ENCODE assay signal across 1 cellular context in the genomic region with DNA sequence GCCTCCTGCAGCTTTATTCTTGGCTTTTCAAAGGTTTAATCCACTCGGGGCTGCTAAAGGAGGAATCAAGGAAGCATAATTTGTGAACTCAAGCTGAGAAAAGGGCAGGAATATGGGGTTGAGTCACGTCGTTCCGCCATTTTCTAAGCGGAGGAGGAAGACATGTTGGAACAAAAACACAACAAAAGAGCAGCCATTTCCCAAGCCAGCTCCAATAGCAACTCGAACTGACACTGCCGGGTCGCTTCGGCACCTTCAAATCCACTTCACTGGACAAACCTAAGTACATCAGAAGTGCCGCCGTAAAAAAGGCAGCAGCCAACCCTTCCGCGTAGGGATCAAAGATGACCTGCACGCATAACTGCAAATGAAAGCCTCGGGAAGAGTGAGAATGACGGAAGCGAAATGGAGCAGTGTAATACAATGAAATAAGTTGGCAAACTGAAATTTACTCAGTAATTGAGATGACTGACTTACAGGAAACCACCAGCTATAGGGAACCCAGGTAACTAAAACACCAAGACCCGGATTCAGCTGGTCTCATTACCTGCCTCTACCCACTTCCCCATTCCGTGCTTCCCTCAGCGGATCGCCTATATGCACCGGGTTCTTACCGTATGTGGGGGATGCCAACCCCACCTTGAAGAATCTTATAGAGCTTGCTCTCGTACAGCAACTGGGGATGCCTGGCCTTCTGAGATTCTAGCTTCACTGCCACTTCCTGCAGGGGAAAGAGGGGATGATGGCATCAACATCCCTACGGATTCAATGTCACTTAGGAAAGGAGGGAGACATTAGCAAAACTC.
TF ChIP-seq lines count a peak whose summit lies in the region.

No MANE protein-coding gene starts in this region.

TF ChIP-seq in K562, 482 proteins besides CTCF, POLR2A, EP300 and RAD21 (continued from another document and continues in another):
- TF ChIP-seq ZNF347 (CRISPR knock-in tag; IDR thresholded peaks at IDR 0.05; ENCODE audit: low read depth): no peak
- no peak for TF ChIP-seq ARHGAP35 (IDR thresholded peaks at IDR 0.05; ENCODE audit: partially characterized antibody)
- no peak for TF ChIP-seq KDM1A (IDR thresholded peaks at IDR 0.05)
- no peak for TF ChIP-seq ZNF586 (CRISPR knock-in tag; conservative IDR thresholded peaks at IDR 0.05)
- TF ChIP-seq, protein P1, sequence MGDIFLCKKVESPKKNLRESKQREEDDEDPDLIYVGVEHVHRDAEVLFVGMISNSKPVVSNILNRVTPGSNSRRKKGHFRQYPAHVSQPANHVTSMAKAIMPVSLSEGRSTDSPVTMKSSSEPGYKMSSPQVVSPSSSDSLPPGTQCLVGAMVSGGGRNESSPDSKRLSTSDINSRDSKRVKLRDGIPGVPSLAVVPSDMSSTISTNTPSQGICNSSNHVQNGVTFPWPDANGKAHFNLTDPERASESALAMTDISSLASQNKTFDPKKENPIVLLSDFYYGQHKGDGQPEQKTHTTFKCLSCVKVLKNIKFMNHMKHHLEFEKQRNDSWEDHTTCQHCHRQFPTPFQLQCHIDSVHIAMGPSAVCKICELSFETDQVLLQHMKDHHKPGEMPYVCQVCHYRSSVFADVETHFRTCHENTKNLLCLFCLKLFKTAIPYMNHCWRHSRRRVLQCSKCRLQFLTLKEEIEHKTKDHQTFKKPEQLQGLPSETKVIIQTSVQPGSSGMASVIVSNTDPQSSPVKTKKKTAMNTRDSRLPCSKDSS (IDR thresholded peaks at IDR 0.05; ENCODE audit: low read depth, partially characterized antibody): no peak
- TF ChIP-seq NCOA6 (IDR thresholded peaks at IDR 0.05): no peak
- no peak for TF ChIP-seq ZNF507 (tag; conservative IDR thresholded peaks at IDR 0.05)
- TF ChIP-seq RBM25 (IDR thresholded peaks at IDR 0.05; ENCODE audit: low read depth, low read length, severe bottlenecking): no peak
- TF ChIP-seq, protein P2, sequence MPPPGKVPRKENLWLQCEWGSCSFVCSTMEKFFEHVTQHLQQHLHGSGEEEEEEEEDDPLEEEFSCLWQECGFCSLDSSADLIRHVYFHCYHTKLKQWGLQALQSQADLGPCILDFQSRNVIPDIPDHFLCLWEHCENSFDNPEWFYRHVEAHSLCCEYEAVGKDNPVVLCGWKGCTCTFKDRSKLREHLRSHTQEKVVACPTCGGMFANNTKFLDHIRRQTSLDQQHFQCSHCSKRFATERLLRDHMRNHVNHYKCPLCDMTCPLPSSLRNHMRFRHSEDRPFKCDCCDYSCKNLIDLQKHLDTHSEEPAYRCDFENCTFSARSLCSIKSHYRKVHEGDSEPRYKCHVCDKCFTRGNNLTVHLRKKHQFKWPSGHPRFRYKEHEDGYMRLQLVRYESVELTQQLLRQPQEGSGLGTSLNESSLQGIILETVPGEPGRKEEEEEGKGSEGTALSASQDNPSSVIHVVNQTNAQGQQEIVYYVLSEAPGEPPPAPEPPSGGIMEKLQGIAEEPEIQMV (tag; conservative IDR thresholded peaks at IDR 0.05; ENCODE audit: low read depth): no peak
- TF ChIP-seq ZBTB7A (IDR thresholded peaks at IDR 0.05; ENCODE audit: borderline replicate concordance, control insufficient read depth, low read depth, low read length): no peak
- TF ChIP-seq ZNF197 (CRISPR knock-in tag; IDR thresholded peaks at IDR 0.05; ENCODE audit: low read depth): peak; percentile 77; the same call in 1 of the 2 replicates
- TF ChIP-seq DACH1 (IDR thresholded peaks at IDR 0.05; ENCODE audit: partially characterized antibody): no peak
- no peak for TF ChIP-seq VEZF1 (CRISPR knock-in tag; IDR thresholded peaks at IDR 0.05)
- TF ChIP-seq SMAD4 (CRISPR knock-in tag; conservative IDR thresholded peaks at IDR 0.05): no peak
- no peak for TF ChIP-seq ZC3H8 (IDR thresholded peaks at IDR 0.05)
- TF ChIP-seq, protein P3, sequence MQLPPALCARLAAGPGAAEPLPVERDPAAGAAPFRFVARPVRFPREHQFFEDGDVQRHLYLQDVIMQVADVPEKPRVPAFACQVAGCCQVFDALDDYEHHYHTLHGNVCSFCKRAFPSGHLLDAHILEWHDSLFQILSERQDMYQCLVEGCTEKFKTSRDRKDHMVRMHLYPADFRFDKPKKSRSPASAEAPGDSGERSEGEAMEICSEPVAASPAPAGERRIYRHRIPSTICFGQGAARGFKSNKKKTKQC (CRISPR knock-in tag; IDR thresholded peaks at IDR 0.05): peak; percentile 32; the same call in 1 of the 2 replicates
- TF ChIP-seq ID3 (CRISPR knock-in tag; IDR thresholded peaks at IDR 0.05): no peak
- TF ChIP-seq ID3 (tag; IDR thresholded peaks at IDR 0.05): peak; percentile 78
- no peak for TF ChIP-seq CHAMP1 (IDR thresholded peaks at IDR 0.05)
- no peak for TF ChIP-seq NUFIP1 (IDR thresholded peaks at IDR 0.05; ENCODE audit: partially characterized antibody)
- TF ChIP-seq KDM5B (IDR thresholded peaks at IDR 0.05; ENCODE audit: insufficient replicate concordance, low read depth, low read length): peak; percentile 12
- no peak for TF ChIP-seq XRCC3 (IDR thresholded peaks at IDR 0.05)
- TF ChIP-seq DNMT1 (IDR thresholded peaks at IDR 0.05): no peak
- TF ChIP-seq SUPT5H (IDR thresholded peaks at IDR 0.05): no peak
- no peak for TF ChIP-seq THAP7 (CRISPR knock-in tag; IDR thresholded peaks at IDR 0.05)
- TF ChIP-seq, protein P4, sequence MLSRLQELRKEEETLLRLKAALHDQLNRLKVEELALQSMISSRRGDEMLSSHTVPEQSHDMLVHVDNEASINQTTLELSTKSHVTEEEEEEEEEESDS (CRISPR knock-in tag; IDR thresholded peaks at IDR 0.05): no peak
- no peak for TF ChIP-seq ZNF212 (CRISPR knock-in tag; IDR thresholded peaks at IDR 0.05)
- TF ChIP-seq ZNF444 (CRISPR knock-in tag; IDR thresholded peaks at IDR 0.05): no peak
- TF ChIP-seq, protein P5, sequence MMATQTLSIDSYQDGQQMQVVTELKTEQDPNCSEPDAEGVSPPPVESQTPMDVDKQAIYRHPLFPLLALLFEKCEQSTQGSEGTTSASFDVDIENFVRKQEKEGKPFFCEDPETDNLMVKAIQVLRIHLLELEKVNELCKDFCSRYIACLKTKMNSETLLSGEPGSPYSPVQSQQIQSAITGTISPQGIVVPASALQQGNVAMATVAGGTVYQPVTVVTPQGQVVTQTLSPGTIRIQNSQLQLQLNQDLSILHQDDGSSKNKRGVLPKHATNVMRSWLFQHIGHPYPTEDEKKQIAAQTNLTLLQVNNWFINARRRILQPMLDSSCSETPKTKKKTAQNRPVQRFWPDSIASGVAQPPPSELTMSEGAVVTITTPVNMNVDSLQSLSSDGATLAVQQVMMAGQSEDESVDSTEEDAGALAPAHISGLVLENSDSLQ (IDR thresholded peaks at IDR 0.05): no peak
- TF ChIP-seq TRIM24 (IDR thresholded peaks at IDR 0.05): no peak
- TF ChIP-seq CEBPZ (IDR thresholded peaks at IDR 0.05; ENCODE audit: borderline replicate concordance, low read depth, low read length): no peak
- no peak for TF ChIP-seq ATF1 (CRISPR knock-in tag; IDR thresholded peaks at IDR 0.05)
- 0 out of 2 replicates have a peak, but pooled peaks have one; percentile 1 for TF ChIP-seq ATF1 (tag; IDR thresholded peaks at IDR 0.05)
- TF ChIP-seq, protein P6, sequence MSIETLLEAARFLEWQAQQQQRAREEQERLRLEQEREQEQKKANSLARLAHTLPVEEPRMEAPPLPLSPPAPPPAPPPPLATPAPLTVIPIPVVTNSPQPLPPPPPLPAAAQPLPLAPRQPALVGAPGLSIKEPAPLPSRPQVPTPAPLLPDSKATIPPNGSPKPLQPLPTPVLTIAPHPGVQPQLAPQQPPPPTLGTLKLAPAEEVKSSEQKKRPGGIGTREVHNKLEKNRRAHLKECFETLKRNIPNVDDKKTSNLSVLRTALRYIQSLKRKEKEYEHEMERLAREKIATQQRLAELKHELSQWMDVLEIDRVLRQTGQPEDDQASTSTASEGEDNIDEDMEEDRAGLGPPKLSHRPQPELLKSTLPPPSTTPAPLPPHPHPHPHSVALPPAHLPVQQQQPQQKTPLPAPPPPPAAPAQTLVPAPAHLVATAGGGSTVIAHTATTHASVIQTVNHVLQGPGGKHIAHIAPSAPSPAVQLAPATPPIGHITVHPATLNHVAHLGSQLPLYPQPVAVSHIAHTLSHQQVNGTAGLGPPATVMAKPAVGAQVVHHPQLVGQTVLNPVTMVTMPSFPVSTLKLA (conservative IDR thresholded peaks at IDR 0.05): 0 out of 4 replicates have a peak, but pooled peaks of 1 of the 2 experiments have one; percentile 4
- TF ChIP-seq NCOA2 (IDR thresholded peaks at IDR 0.05; ENCODE audit: partially characterized antibody in 2 of 2): no peak
- no peak for TF ChIP-seq ZNF263 (CRISPR knock-in tag; IDR thresholded peaks at IDR 0.05; ENCODE audit: borderline replicate concordance)
- no peak for TF ChIP-seq E2F5 (CRISPR knock-in tag; IDR thresholded peaks at IDR 0.05)
- no peak for TF ChIP-seq USF2 (CRISPR knock-in tag; IDR thresholded peaks at IDR 0.05)
